Comparison of ENCODE assay signal across 8 cellular contexts in genomic region chr1:222617367-222617951, GRCh38. TPM values are rescaled to one million over a fixed set of nuclear protein-coding genes. Genes with fewer than 3 reads are reported as not detected.
DNase-seq lines count a peak whose midpoint lies in the region; ATAC-seq and TF ChIP-seq lines count a peak whose summit lies in the region.

No MANE protein-coding gene starts in this region.

- 3% methylated on average over 19 of the region's 37 CpGs for WGBS in suprapubic skin

- peak; percentile 83 for ATAC-seq in HG02588 (IDR thresholded peaks at IDR 0.05; ENCODE audit: unreplicated experiment)

- peaks cover 10% of the 10 kb centered on the region for H3K27me3 ChIP-seq in suprapubic skin

- no peak for TF ChIP-seq CTCF in NB4 (IDR thresholded peaks at IDR 0.05; ENCODE audit: low read depth, low read length)
- TF ChIP-seq CTCF in suprapubic skin (IDR thresholded peaks at IDR 0.05): no peak

- no peak for TF ChIP-seq POLR2A in NB4 (IDR thresholded peaks at IDR 0.05; ENCODE audit: extremely low read depth, insufficient read length)
- TF ChIP-seq POLR2A in suprapubic skin (IDR thresholded peaks at IDR 0.05): peak in 1 of 2 donors; percentile 44

- no peaks in the 10 kb centered on the region for H3K9me3 ChIP-seq in suprapubic skin

- H3K4me1 ChIP-seq in suprapubic skin: peaks cover 21% of the 10 kb centered on the region

- peak overlapping the region; percentile 71 for H3K27ac ChIP-seq in suprapubic skin

- H3K4me3 ChIP-seq in NB4 (ENCODE audit: low read depth, low read length): peak overlapping the region; percentile 43
- H3K4me3 ChIP-seq in suprapubic skin: peak overlapping the region; percentile 83

- DNase-seq in GM04504 (ENCODE audit: low read depth) (peak; percentile 94), NB4 (ENCODE audit: low read depth) (peak; percentile 90), SK-N-DZ (ENCODE audit: low spot score) (peak; percentile 96), glomerular visceral epithelial cell (ENCODE audit: extremely low spot score) (peak; percentile 98), occipital lobe (lab: John Stamatoyannopoulos, UW) (peak; percentile 90), suprapubic skin (ENCODE audit: low spot score in 2 of 2) (peak; percentile 97)
- peak; percentile 89 for DNase-seq in activated naive CD4-positive, alpha-beta T cell treated with anti-CD3 and anti-CD28 coated beads, Interleukin-2, amount 50 U/mL, for 16 hours

- H3K36me3 ChIP-seq in suprapubic skin: no peaks in the 10 kb centered on the region

- TF ChIP-seq EP300 in suprapubic skin (IDR thresholded peaks at IDR 0.05): no peak

RNA-seq across cellular contexts. Expression of gene MIA3, which starts 0.4 kb away (rescaled TPM):
- 14.9 and 15.4 TPM in 2 replicates for polyA plus RNA-seq in SK-N-DZ (2014; cell fraction: cytosol; rRNA removed)
- 34.5 and 45.4 TPM in 2 replicates for polyA plus RNA-seq in SK-N-DZ (2014; cell fraction: nucleus; rRNA removed)
- 54.0 TPM for total RNA-seq in occipital lobe
- total RNA-seq in suprapubic skin: 10 to 100 TPM; 29.9 to 62.3 (median 46.1) TPM

RNA-seq across cellular contexts. Expression of gene TAF1A, which starts 27.7 kb away (rescaled TPM):
- polyA plus RNA-seq in SK-N-DZ (2014; cell fraction: cytosol; rRNA removed): 20.5 and 25.2 TPM in 2 replicates
- polyA plus RNA-seq in SK-N-DZ (2014; cell fraction: nucleus; rRNA removed): 13.0 and 18.6 TPM in 2 replicates
- total RNA-seq in occipital lobe: 27.8 TPM
- total RNA-seq in suprapubic skin: 1 to 10 TPM; 1.3 to 3.9 (median 2.5) TPM

Comparison
In these comparisons a context has a peak if more than half of its experiments do, and no peak if none do; other contexts are left out.
1. Peak in every context shown above with its lines: DNase-seq, ATAC-seq, H3K4me3 ChIP-seq and H3K27ac ChIP-seq.